Comparison of ENCODE assay signal across 8 cellular contexts in the genomic region with DNA sequence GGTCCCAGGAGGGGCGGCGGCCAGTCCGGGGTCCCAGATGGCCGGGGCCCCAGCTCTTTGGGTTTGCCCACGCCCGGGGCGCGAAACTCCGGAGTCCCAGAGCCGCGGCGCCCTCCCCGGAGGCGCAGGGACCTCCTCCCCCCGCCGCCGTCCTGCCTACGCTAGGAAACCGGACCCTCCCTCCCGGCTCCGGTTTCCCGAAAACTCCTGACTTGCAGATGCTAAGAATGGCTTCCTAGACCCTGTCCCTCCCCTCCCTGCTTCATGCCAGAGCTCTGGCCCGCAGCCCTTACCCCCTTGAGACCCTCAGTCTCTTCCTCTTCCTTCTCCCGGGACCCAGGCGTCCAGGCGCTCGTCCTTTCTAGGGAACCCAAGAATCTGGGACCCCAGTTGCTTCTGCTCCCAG. TPM values are rescaled to one million over a fixed set of nuclear protein-coding genes. Genes with fewer than 3 reads are reported as not detected.
A peak's percentile ranks its signal among the peaks of the same experiment; 100 is the strongest.
DNase-seq lines count a peak whose midpoint lies in the region; ATAC-seq and TF ChIP-seq lines count a peak whose summit lies in the region.

No MANE protein-coding gene starts in this region.

- no peak overlapping the region for H3K23ac ChIP-seq in trophoblast cell (ENCODE audit: low read length)

- ATAC-seq in GM21723 (IDR thresholded peaks at IDR 0.05; ENCODE audit: unreplicated experiment) = no peak
- ATAC-seq in GM21825 (IDR thresholded peaks at IDR 0.05; ENCODE audit: unreplicated experiment) = no peak

- H3K36me3 ChIP-seq in OCI-LY1 (ENCODE audit: insufficient read depth, low read length) (peaks cover 16% of the 10 kb centered on the region; the same call in 1 of the 2 replicates), esophagus (ENCODE audit: control insufficient read depth in 2 of 2, insufficient read depth in 2 of 2, low read length in 1 of 2) (no peaks in the 10 kb centered on the region), trophoblast cell (ENCODE audit: control insufficient read depth in 1 of 2, insufficient read depth in 2 of 2, low read length in 2 of 2) (no peaks in the 10 kb centered on the region)

- H2BK12ac ChIP-seq in trophoblast cell (ENCODE audit: low read length) = no peak overlapping the region

- DNase-seq in DMS79 treated with DMSO at 0.1 percent for 48 hours (lab: John Stamatoyannopoulos, UW) = peak; percentile 15
- no peak for DNase-seq in DMS79 (lab: John Stamatoyannopoulos, UW)
- DNase-seq in trophoblast cell = peak in 1 of 2 donors; percentile 36
- no peak for DNase-seq in EL

- H3K18ac ChIP-seq in trophoblast cell (ENCODE audit: low read length) = peak overlapping the region; percentile 39

- no peak overlapping the region for H2AK5ac ChIP-seq in trophoblast cell (ENCODE audit: low read length)

- H3K14ac ChIP-seq in trophoblast cell (ENCODE audit: low read length) = peak overlapping the region; percentile 70

- H3K27ac ChIP-seq in OCI-LY1 (ENCODE audit: low read depth, low read length, poor library complexity, severe bottlenecking) (peak overlapping the region; percentile 33), esophagus (ENCODE audit: low read depth in 2 of 2, low read length in 1 of 2) (no peak overlapping the region), trophoblast cell (ENCODE audit: low read depth, low read length) (no peak overlapping the region)

- H4K20me1 ChIP-seq in OCI-LY1 (ENCODE audit: insufficient read depth, low read length) = no peaks in the 10 kb centered on the region

- H3F3A ChIP-seq in OCI-LY1 (ENCODE audit: insufficient read depth, low read length) = no peaks in the 10 kb centered on the region; the same call in 1 of the 2 replicates

- H3K27me3 ChIP-seq in OCI-LY1 (ENCODE audit: insufficient read depth, low read length) = no peaks in the 10 kb centered on the region
- H3K27me3 ChIP-seq in esophagus (ENCODE audit: control insufficient read depth in 1 of 2, insufficient read depth in 2 of 2, low read length in 2 of 2) = no peaks in the 10 kb centered on the region
- H3K27me3 ChIP-seq in trophoblast cell (ENCODE audit: insufficient read depth, low read length) = no peaks in the 10 kb centered on the region

- H2BK5ac ChIP-seq in trophoblast cell (ENCODE audit: low read depth, low read length, poor library complexity) = no peak overlapping the region

- peak overlapping the region; percentile 67 for H3K9ac ChIP-seq in OCI-LY1 (ENCODE audit: low read length)
- no peak overlapping the region for H3K9ac ChIP-seq in trophoblast cell (ENCODE audit: low read length)

- H3K79me2 ChIP-seq in OCI-LY1 (ENCODE audit: insufficient read depth, low read length) (no peaks in the 10 kb centered on the region), trophoblast cell (ENCODE audit: control insufficient read depth, insufficient read depth, low read length, poor library complexity) (peaks cover 2% of the 10 kb centered on the region)

- peak overlapping the region; percentile 81 for H4K8ac ChIP-seq in trophoblast cell (ENCODE audit: low read depth, low read length)

- H2BK120ac ChIP-seq in trophoblast cell (ENCODE audit: insufficient read depth, low read length, poor library complexity) = no peak overlapping the region

- peaks cover 7% of the 10 kb centered on the region for H3K79me1 ChIP-seq in trophoblast cell (ENCODE audit: low read length)

- H4K12ac ChIP-seq in trophoblast cell (ENCODE audit: low read depth, low read length) = peak overlapping the region; percentile 65

- no peak overlapping the region for H4K91ac ChIP-seq in trophoblast cell (ENCODE audit: low read depth, low read length)

- no peaks in the 10 kb centered on the region for H3K9me2 ChIP-seq in OCI-LY1 (ENCODE audit: low read depth, low read length)

- peak overlapping the region; percentile 49 for H3K4ac ChIP-seq in trophoblast cell (ENCODE audit: low read depth, low read length)

- H3K4me3 ChIP-seq in OCI-LY1 (ENCODE audit: low read depth, low read length, poor library complexity, severe bottlenecking) = peak overlapping the region; percentile 73
- H3K4me3 ChIP-seq in esophagus (ENCODE audit: low read depth in 1 of 2, low read length in 2 of 2) = peak overlapping the region; percentile 43 to 62
- peak overlapping the region; percentile 74 for H3K4me3 ChIP-seq in trophoblast cell (ENCODE audit: low read depth, low read length)

- no peak for TF ChIP-seq CTCF in OCI-LY1 (IDR thresholded peaks at IDR 0.05; ENCODE audit: low read length)

- H3K4me1 ChIP-seq in OCI-LY1 (ENCODE audit: insufficient read depth, low read length, severe bottlenecking) (peaks cover 65% of the 10 kb centered on the region), esophagus (ENCODE audit: control insufficient read depth in 2 of 2, insufficient read depth in 2 of 2, low read length in 1 of 2) (peaks cover 0 to 4% of the 10 kb centered on the region in 2 donors), trophoblast cell (ENCODE audit: control insufficient read depth in 1 of 2, insufficient read depth in 2 of 2, low read length in 2 of 2) (peaks cover 6 to 8% of the 10 kb centered on the region in 2 experiments)

- H3K9me3 ChIP-seq in OCI-LY1 (ENCODE audit: low read length) (no peaks in the 10 kb centered on the region), esophagus (ENCODE audit: control insufficient read depth in 2 of 2, insufficient read depth in 1 of 2, low read depth in 1 of 2, low read length in 1 of 2) (no peaks in the 10 kb centered on the region), trophoblast cell (ENCODE audit: insufficient read depth, low read depth, low read length) (peaks cover 3% of the 10 kb centered on the region)

- H2AFZ ChIP-seq in OCI-LY1 (ENCODE audit: low read length) (no peak overlapping the region), trophoblast cell (ENCODE audit: insufficient read depth, low read length, poor library complexity) (peak overlapping the region; percentile 66)

- peak overlapping the region; percentile 100 for H3K4me2 ChIP-seq in OCI-LY1 (ENCODE audit: low read length)
- H3K4me2 ChIP-seq in trophoblast cell (ENCODE audit: low read length) = peak overlapping the region; percentile 94

- WGBS in esophagus, 2 donors = 1% methylated on average over 23 to 27 of the region's 27 CpGs
- WGBS in trophoblast cell (ENCODE audit: extremely low coverage, insufficient coverage, insufficient read length) = no CpG with 5 or more reads among the region's 27 CpGs

RNA-seq across cellular contexts. Expression of a gene that starts 0.5 kb away (rescaled TPM):
- polyA plus RNA-seq in esophagus = under 1 TPM in 1 of 2 donors, not detected in 1; 0.12 TPM
- 0.07 and 0.12 TPM in 2 replicates for polyA plus RNA-seq in trophoblast cell (2013)

RNA-seq across cellular contexts. Expression of a gene that starts 13.5 kb away (rescaled TPM):
- under 1 TPM; 0.06 to 0.22 TPM for polyA plus RNA-seq in esophagus
- polyA plus RNA-seq in trophoblast cell (2013) = 1.0 and 1.4 TPM in 2 replicates

RNA-seq across cellular contexts. Expression of a gene that starts 44.1 kb away (rescaled TPM):
- polyA plus RNA-seq in esophagus = 10 to 100 TPM; 41.9 to 62.9 TPM
- 73.1 and 73.6 TPM in 2 replicates for polyA plus RNA-seq in trophoblast cell (2013)

RNA-seq across cellular contexts. Expression of a gene that starts 44.4 kb away (rescaled TPM):
- polyA plus RNA-seq in esophagus = 1 to 10 TPM; 1.3 to 1.4 TPM
- 4.8 and 5.4 TPM in 2 replicates for polyA plus RNA-seq in trophoblast cell (2013)

RNA-seq across cellular contexts. Expression of a gene that starts 48.1 kb away (rescaled TPM):
- 10 to 100 TPM; 27.4 to 48.3 TPM for polyA plus RNA-seq in esophagus
- polyA plus RNA-seq in trophoblast cell (2013) = 42.3 and 44.2 TPM in 2 replicates
